ENCODE assay signal across 8 cellular contexts in genomic region chr19:2540646-2541454, GRCh38.
DNase-seq lines count a peak whose midpoint lies in the region; ATAC-seq and TF ChIP-seq lines count a peak whose summit lies in the region.

No MANE protein-coding gene starts in this region.

- no peaks in the 10 kb centered on the region for H3K27me3 ChIP-seq in layer of hippocampus (ENCODE audit: control insufficient read depth, insufficient read depth, low read length)
- H3K27me3 ChIP-seq in thoracic aorta (replicated peaks; ENCODE audit: insufficient read depth), result no peaks in the 10 kb centered on the region

- TF ChIP-seq CTCF in thoracic aorta (IDR thresholded peaks at IDR 0.05), result peak; percentile 36

- H3K36me3 ChIP-seq in thoracic aorta, result no peaks in the 10 kb centered on the region

- peak; percentile 61 for ATAC-seq in thoracic aorta (ENCODE audit: insufficient number of reproducible peaks, low FRiP score, low read depth)
- ATAC-seq in HG02973 (IDR thresholded peaks at IDR 0.05; ENCODE audit: unreplicated experiment), result no peak
- ATAC-seq in HG03432 (IDR thresholded peaks at IDR 0.05; ENCODE audit: unreplicated experiment), result no peak
- no peak for ATAC-seq in HG03520 (IDR thresholded peaks at IDR 0.05; ENCODE audit: unreplicated experiment)

- H3K4me3 ChIP-seq in thoracic aorta, result peak overlapping the region; percentile 55

- peak; percentile 98 for DNase-seq in HT1080 (ENCODE audit: low read depth)
- DNase-seq in cerebellar cortex (ENCODE audit: low spot score), result peak; percentile 85
- peak; percentile 75 for DNase-seq in thoracic aorta (ENCODE audit: low spot score)
- DNase-seq in NCI-H1092 treated with DMSO at 0.1 percent for 48 hours (lab: John Stamatoyannopoulos, UW), result no peak

- H3K27ac ChIP-seq in layer of hippocampus (ENCODE audit: low read depth, low read length) (peak overlapping the region; percentile 71), thoracic aorta (peak overlapping the region; percentile 94 to 97)

- no peaks in the 10 kb centered on the region for H3K9me3 ChIP-seq in thoracic aorta

- peaks cover 44 to 58% of the 10 kb centered on the region in 2 donors for H3K4me1 ChIP-seq in thoracic aorta (ENCODE audit: control insufficient read depth in 1 of 2, low read depth in 2 of 2)
